ENCODE assay signal across 8 cellular contexts in the genomic region with DNA sequence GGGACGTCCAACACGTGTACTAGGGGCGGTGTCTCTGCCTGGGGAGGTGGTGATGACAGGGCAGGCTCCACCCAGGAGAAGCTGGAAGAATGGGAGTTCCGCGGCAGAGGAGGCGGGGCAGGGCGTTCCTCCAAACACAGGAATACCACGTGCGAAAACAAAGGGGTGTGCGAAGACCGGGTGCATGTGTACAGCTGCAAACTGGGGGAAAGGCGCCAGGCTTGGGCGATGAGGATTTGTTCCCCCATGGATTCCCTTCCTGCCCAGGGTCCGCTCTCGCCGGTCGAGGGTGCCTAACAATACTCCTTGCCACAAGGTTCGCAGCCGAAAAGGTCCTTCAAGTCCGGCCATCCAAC. TPM values are rescaled to one million over a fixed set of nuclear protein-coding genes. Genes with fewer than 3 reads are reported as not detected.
DNase-seq lines count a peak whose midpoint lies in the region; ATAC-seq and TF ChIP-seq lines count a peak whose summit lies in the region.

No MANE protein-coding gene starts in this region.

- TF ChIP-seq POLR2A in NB4 (IDR thresholded peaks at IDR 0.05; ENCODE audit: extremely low read depth, insufficient read length): no peak

- ATAC-seq in SK-N-SH treated with all-trans-retinoic acid at 6 μM for 48 hours: peak; percentile 84
- no peak for ATAC-seq in GM18519 (IDR thresholded peaks at IDR 0.05; ENCODE audit: low FRiP score, unreplicated experiment)

- peak; percentile 85 for DNase-seq in DMS 273 (lab: John Stamatoyannopoulos, UW; ENCODE audit: unreplicated experiment)
- DNase-seq in H7: peak; percentile 71
- peak; percentile 83 for DNase-seq in NB4 (ENCODE audit: low read depth)
- peak in 42 of 58 donors; percentile 16 to 79 (median 56) for DNase-seq in anterior cingulate cortex (lab: John Stamatoyannopoulos, UW)
- DNase-seq in hepatic stellate cell (ENCODE audit: low spot score): peak; percentile 89
- peak; percentile 68 for DNase-seq in renal cortical epithelial cell (ENCODE audit: low read depth)

- H3K27me3 ChIP-seq in H7 (ENCODE audit: control insufficient read depth, insufficient read depth, low read length): no peaks in the 10 kb centered on the region

- peak overlapping the region; percentile 41 for H3K4me3 ChIP-seq in H7 (ENCODE audit: insufficient read depth, low read depth, low read length)
- H3K4me3 ChIP-seq in NB4 (ENCODE audit: low read depth, low read length): peak overlapping the region; percentile 86

- no peak for TF ChIP-seq CTCF in NB4 (IDR thresholded peaks at IDR 0.05; ENCODE audit: low read depth, low read length)

- peaks cover 5% of the 10 kb centered on the region for H3K36me3 ChIP-seq in H7 (replicated peaks; ENCODE audit: control insufficient read depth, insufficient read depth, low read length)

TF ChIP-seq in SK-N-SH treated with all-trans-retinoic acid at 6 μM for 48 hours, 23 proteins besides CTCF, POLR2A, EP300 and RAD21:
- TF ChIP-seq CSDC2 (CRISPR knock-in tag; IDR thresholded peaks at IDR 0.05): no peak
- no peak for TF ChIP-seq SNAI2 (CRISPR knock-in tag; IDR thresholded peaks at IDR 0.05)
- no peak for TF ChIP-seq ZC3H10 (CRISPR knock-in tag; IDR thresholded peaks at IDR 0.05)
- TF ChIP-seq OSR1 (CRISPR knock-in tag; IDR thresholded peaks at IDR 0.05): no peak
- no peak for TF ChIP-seq ZFP3 (CRISPR knock-in tag; IDR thresholded peaks at IDR 0.05)
- no peak for TF ChIP-seq TCF4 (CRISPR knock-in tag; IDR thresholded peaks at IDR 0.05; ENCODE audit: borderline replicate concordance)
- TF ChIP-seq GLIS3 (CRISPR knock-in tag; IDR thresholded peaks at IDR 0.05): no peak

RNA-seq across cellular contexts. Expression of gene ZSCAN2, which starts 0.5 kb away (rescaled TPM):
- 61.5 and 64.8 TPM in 2 replicates for total RNA-seq in H7 (2014; rRNA removed; shearing (Covaris generic))
- total RNA-seq in renal cortical epithelial cell: 8.9 and 17.5 TPM in 2 replicates

RNA-seq across cellular contexts. Expression of gene WDR73, which starts 53.8 kb away (rescaled TPM):
- 13.6 and 17.7 TPM in 2 replicates for total RNA-seq in H7 (2014; rRNA removed; shearing (Covaris generic))
- 34.8 and 35.8 TPM in 2 replicates for total RNA-seq in renal cortical epithelial cell

RNA-seq across cellular contexts. Expression of gene NMB, which starts 57.7 kb away (rescaled TPM):
- total RNA-seq in H7 (2014; rRNA removed; shearing (Covaris generic)): 13.5 and 19.4 TPM in 2 replicates
- 4.2 and 8.7 TPM in 2 replicates for total RNA-seq in renal cortical epithelial cell
